In genomic region chr3:22373182-22373581, GRCh38 we compare ENCODE assay signal across 26 cellular contexts.
DNase-seq lines count a peak whose midpoint lies in the region; ATAC-seq and TF ChIP-seq lines count a peak whose summit lies in the region.
"Had no signal": no experiment of that assay in that cellular context is flagged by ENCODE, and none has a peak within 500 bp of the region (broad histone marks: within the 10 kb centered on the region; RNA-seq: fewer than 3 reads in every experiment).

No MANE protein-coding gene starts in this region.

- H3K9me3 ChIP-seq in H9 (ENCODE audit: control insufficient read depth, low read depth, low read length): no peaks in the 10 kb centered on the region
- no peaks in the 10 kb centered on the region for H3K9me3 ChIP-seq in lower lobe of right lung
- no peaks in the 10 kb centered on the region for H3K9me3 ChIP-seq in psoas muscle
- H3K9me3 ChIP-seq in PC-9 (ENCODE audit: insufficient read depth, low read depth): no peaks in the 10 kb centered on the region
- H3K9me3 ChIP-seq: esophagus muscularis mucosa, SJSA1, suprapubic skin, upper lobe of right lung had no signal

- no peak overlapping the region for H2AK5ac ChIP-seq in H9 (ENCODE audit: insufficient read length, low read length)

- peaks cover 20 to 23% of the 10 kb centered on the region in 2 experiments for H3K4me1 Mint-ChIP-seq in H9
- H3K4me1 Mint-ChIP-seq: activated CD4-positive, alpha-beta T cell treated with anti-CD3 and anti-CD28 coated beads, Interleukin-2, amount 10 ng/mL, durations not matched to agents 24 days and 14 days; memory B cell; stimulated activated effector memory CD8-positive, alpha-beta T cell treated with anti-CD3 and anti-CD28 coated beads, Interleukin-12 subunit alpha, Interleukin-12 subunit beta, amount 100 ng/mL, for 72 hours had no signal

- H3K9me3 Mint-ChIP-seq in H9: no peaks in the 10 kb centered on the region
- H3K9me3 Mint-ChIP-seq: activated CD4-positive, alpha-beta T cell treated with anti-CD3 and anti-CD28 coated beads, Interleukin-2, amount 10 ng/mL, durations not matched to agents 24 days and 14 days had no signal

- no peak overlapping the region for H2BK20ac ChIP-seq in H9 (ENCODE audit: low read depth, low read length, poor library complexity, severe bottlenecking)

- POLR2A ChIA-PET in PC-9 (lab: Charles Lee; ENCODE audit: unreplicated experiment): no interaction called here

- no peak overlapping the region for H3K56ac ChIP-seq in H9 (ENCODE audit: insufficient read length, low read depth, low read length)

- H3K27me3 Mint-ChIP-seq in H9 (ENCODE audit: low read depth): peaks cover 61% of the 10 kb centered on the region

- H3K4me2 ChIP-seq in H9 (ENCODE audit: insufficient read depth, insufficient read length, low read length): peak overlapping the region; percentile 17
- no peak overlapping the region for H3K4me2 ChIP-seq in PC-9

- no peak overlapping the region for H3K9ac ChIP-seq in H9 (ENCODE audit: extremely low read depth, insufficient read length, low read length)
- H3K9ac ChIP-seq: BLaER1 treated with 17β-estradiol and CSF1 and Interleukin-3, amounts not matched to agents 10 nM and 100 nM had no signal

- H3K4me3 Mint-ChIP-seq in H9: peak overlapping the region; percentile 66 to 80
- H3K4me3 Mint-ChIP-seq: activated CD4-positive, alpha-beta T cell treated with anti-CD3 and anti-CD28 coated beads, Interleukin-2, amount 10 ng/mL, durations not matched to agents 24 days and 14 days; activated naive CD8-positive, alpha-beta T cell; activated T-cell treated with anti-CD3 and anti-CD28 coated beads, Interleukin-2, amount 50 U/mL, for 24 hours; IgD-negative memory B cell; memory B cell; stimulated activated effector memory CD8-positive, alpha-beta T cell treated with anti-CD3 and anti-CD28 coated beads, Interleukin-12 subunit alpha, Interleukin-12 subunit beta, amount 100 ng/mL, for 72 hours had no signal

- no peaks in the 10 kb centered on the region for H3K4me1 ChIP-seq in H9 (ENCODE audit: insufficient read depth, low read length)
- H3K4me1 ChIP-seq in lower lobe of right lung: peaks cover 7% of the 10 kb centered on the region
- H3K4me1 ChIP-seq in psoas muscle: no peaks in the 10 kb centered on the region
- no peaks in the 10 kb centered on the region for H3K4me1 ChIP-seq in PC-9 (replicated peaks; ENCODE audit: insufficient read depth)
- H3K4me1 ChIP-seq: SJSA1, upper lobe of right lung had no signal

- no peak overlapping the region for H2BK120ac ChIP-seq in H9 (ENCODE audit: low read depth, low read length, poor library complexity, severe bottlenecking)

- H3K79me2 ChIP-seq in H9 (ENCODE audit: insufficient read depth, low read length) (no peaks in the 10 kb centered on the region), PC-9 (ENCODE audit: low read depth) (no peaks in the 10 kb centered on the region)

- no peak overlapping the region for H3K4ac ChIP-seq in H9 (ENCODE audit: low read depth, low read length)

- H4K5ac ChIP-seq in H9 (ENCODE audit: insufficient read length, low read depth, low read length): no peak overlapping the region

- no peaks in the 10 kb centered on the region for H3F3A ChIP-seq in PC-9 (ENCODE audit: insufficient read depth, low read depth)

- BruUV-seq in PC-9 (replicated peaks; lab: Mats Ljungman, UMichigan): no TSS peak

- H3K18ac ChIP-seq in H9 (ENCODE audit: insufficient read length, low read depth, low read length): no peak overlapping the region

- no peaks in the 10 kb centered on the region for H3K79me1 ChIP-seq in H9 (ENCODE audit: insufficient read depth, low read depth, low read length, poor library complexity, severe bottlenecking)

- no peaks in the 10 kb centered on the region for H3K9me2 ChIP-seq in PC-9 (ENCODE audit: insufficient read depth)

- H3K36me3 Mint-ChIP-seq in H9 (ENCODE audit: insufficient read depth in 1 of 3, low read depth in 3 of 3): peaks cover 0 to 2% (median 0%) of the 10 kb centered on the region in 3 experiments; a peak in 2 of 7 replicates
- H3K36me3 Mint-ChIP-seq: activated naive CD8-positive, alpha-beta T cell; IgD-negative memory B cell; memory B cell; stimulated activated effector memory CD8-positive, alpha-beta T cell treated with anti-CD3 and anti-CD28 coated beads, Interleukin-12 subunit alpha, Interleukin-12 subunit beta, amount 100 ng/mL, for 72 hours had no signal

- no peak overlapping the region for H3K27ac ChIP-seq in H9 (ENCODE audit: insufficient read length, low read depth, low read length)
- no peak overlapping the region for H3K27ac ChIP-seq in coronary artery
- no peak overlapping the region for H3K27ac ChIP-seq in lower lobe of right lung
- H3K27ac ChIP-seq in psoas muscle: no peak overlapping the region
- H3K27ac ChIP-seq in PC-9: no peak overlapping the region
- H3K27ac ChIP-seq: BLaER1 treated with 17β-estradiol and CSF1 and Interleukin-3, amounts not matched to agents 10 nM and 100 nM; esophagus muscularis mucosa; SJSA1; suprapubic skin; upper lobe of right lung; WERI-Rb-1 had no signal

- H4K91ac ChIP-seq in H9 (ENCODE audit: insufficient read length, low read depth, low read length): no peak overlapping the region

- no CpG with 5 or more reads among the region's 5 CpGs for WGBS in H9 (ENCODE audit: extremely low coverage, insufficient read length, low lambda C conversion rate)
- 78 to 85% (median 85%) methylated on average over 5 of the region's 5 CpGs for WGBS in psoas muscle, 3 donors

- no peaks in the 10 kb centered on the region for H4K20me1 ChIP-seq in H9 (ENCODE audit: control insufficient read depth, insufficient read depth, insufficient read length)
- H4K20me1 ChIP-seq in PC-9 (ENCODE audit: insufficient read depth): no peaks in the 10 kb centered on the region
- H4K20me1 ChIP-seq: BLaER1 treated with 17β-estradiol and CSF1 and Interleukin-3, amounts not matched to agents 10 nM and 100 nM had no signal

- H3K36me3 ChIP-seq in lower lobe of right lung (no peaks in the 10 kb centered on the region), psoas muscle (ENCODE audit: insufficient read depth in 1 of 2, low read depth in 1 of 2) (no peaks in the 10 kb centered on the region), PC-9 (ENCODE audit: low read depth) (no peaks in the 10 kb centered on the region)
- H3K36me3 ChIP-seq: BLaER1 treated with 17β-estradiol and CSF1 and Interleukin-3, amounts not matched to agents 10 nM and 100 nM; esophagus muscularis mucosa; SJSA1; suprapubic skin; upper lobe of right lung; WERI-Rb-1 had no signal

- H2BK5ac ChIP-seq in H9 (ENCODE audit: insufficient read length, low read length): no peak overlapping the region

- no peak overlapping the region for H3K23ac ChIP-seq in H9 (ENCODE audit: insufficient read length, low read depth, low read length)

- no peak for ATAC-seq in lower lobe of right lung
- no peak for ATAC-seq in psoas muscle
- ATAC-seq in GM19463 (IDR thresholded peaks at IDR 0.05; ENCODE audit: unreplicated experiment): no peak
- ATAC-seq: stimulated activated effector memory CD8-positive, alpha-beta T cell treated with anti-CD3 and anti-CD28 coated beads, Interleukin-12 subunit alpha, Interleukin-12 subunit beta, amount 100 ng/mL, for 72 hours had no signal

- H3T11ph ChIP-seq in H9 (ENCODE audit: low read length): no peak overlapping the region

- DNase-seq in H9: no peak
- no peak for DNase-seq in coronary artery (ENCODE audit: low spot score)
- no peak for DNase-seq in lower lobe of right lung
- no peak for DNase-seq in psoas muscle
- DNase-seq in SHP77 treated with DMSO at 0.1 percent for 48 hours (lab: John Stamatoyannopoulos, UW): no peak
- DNase-seq in PC-9: no peak
- DNase-seq in globus pallidus (ENCODE audit: low spot score): no peak
- DNase-seq: activated CD4-positive, alpha-beta T cell treated with anti-CD3 and anti-CD28 coated beads, Interleukin-2, amount 10 ng/mL, durations not matched to agents 24 days and 14 days; activated effector memory CD4-positive, alpha-beta T cell treated with anti-CD3 and anti-CD28 coated beads, Interleukin-2, amount 50 U/mL, for 16 hours; activated T-cell treated with anti-CD3 and anti-CD28 coated beads, Interleukin-2, amount 50 U/mL, for 24 hours; foreskin melanocyte; hippocampal formation; NCI-H146; NCI-H2107; T1000 had no signal

- no peak overlapping the region for H2AFZ ChIP-seq in H9 (ENCODE audit: low read length)
- H2AFZ ChIP-seq in PC-9: no peak overlapping the region

- no peak overlapping the region for H2BK15ac ChIP-seq in H9 (ENCODE audit: low read depth, low read length)

- no peak for TF ChIP-seq CTCF in H9 (conservative IDR thresholded peaks at IDR 0.05)
- TF ChIP-seq CTCF in coronary artery (IDR thresholded peaks at IDR 0.05): no peak
- no peak for TF ChIP-seq CTCF in lower lobe of right lung (IDR thresholded peaks at IDR 0.05)
- no peak for TF ChIP-seq CTCF in psoas muscle (IDR thresholded peaks at IDR 0.05)
- TF ChIP-seq CTCF in PC-9 (conservative IDR thresholded peaks at IDR 0.05): no peak

- intact Hi-C loops in lower lobe of right lung (cut with DNase I) (no loop called here), psoas muscle (cut with DNase I) (no loop called here), PC-9 (cut with micrococcal nuclease; ENCODE audit: unreplicated experiment) (no loop called here)

- H3K14ac ChIP-seq in H9 (ENCODE audit: insufficient read depth, low read length): no peak overlapping the region

- no peak overlapping the region for H4K8ac ChIP-seq in H9 (replicated peaks; ENCODE audit: insufficient read length, low read depth, low read length)

- H3K27me3 ChIP-seq in H9 (ENCODE audit: insufficient read depth, low read length): peaks cover 12% of the 10 kb centered on the region; the same call in 1 of the 2 replicates
- H3K27me3 ChIP-seq in lower lobe of right lung (ENCODE audit: low read depth): peaks cover 26% of the 10 kb centered on the region
- peaks cover 3 to 38% (median 3%) of the 10 kb centered on the region in 3 donors for H3K27me3 ChIP-seq in psoas muscle (ENCODE audit: insufficient read depth in 3 of 3, low read length in 2 of 3)
- H3K27me3 ChIP-seq in PC-9 (ENCODE audit: insufficient read depth, low read depth): no peaks in the 10 kb centered on the region
- H3K27me3 ChIP-seq: SJSA1 had no signal

- CTCF ChIA-PET in PC-9 (lab: Charles Lee): no interaction called here

- H3K4me3 ChIP-seq in coronary artery: peak overlapping the region; percentile 71
- H3K4me3 ChIP-seq in lower lobe of right lung: peak overlapping the region; percentile 43
- peak overlapping the region; percentile 59 for H3K4me3 ChIP-seq in psoas muscle
- no peak overlapping the region for H3K4me3 ChIP-seq in PC-9
- H3K4me3 ChIP-seq: SJSA1 had no signal

- H3K27ac Mint-ChIP-seq in H9: no peak overlapping the region
- H3K27ac Mint-ChIP-seq: activated CD4-positive, alpha-beta T cell treated with anti-CD3 and anti-CD28 coated beads, Interleukin-2, amount 10 ng/mL, durations not matched to agents 24 days and 14 days; activated naive CD8-positive, alpha-beta T cell; activated T-cell treated with anti-CD3 and anti-CD28 coated beads, Interleukin-2, amount 50 U/mL, for 24 hours; IgD-negative memory B cell; memory B cell; stimulated activated effector memory CD8-positive, alpha-beta T cell treated with anti-CD3 and anti-CD28 coated beads, Interleukin-12 subunit alpha, Interleukin-12 subunit beta, amount 100 ng/mL, for 72 hours had no signal

- peaks cover 6% of the 10 kb centered on the region for H3K23me2 ChIP-seq in H9 (ENCODE audit: insufficient read length, low read depth, low read length, poor library complexity, severe bottlenecking)

- H2BK12ac ChIP-seq in H9 (ENCODE audit: insufficient read length, low read depth, low read length): no peak overlapping the region
